15 cellular contexts compared by ENCODE assay signal in the genomic region with DNA sequence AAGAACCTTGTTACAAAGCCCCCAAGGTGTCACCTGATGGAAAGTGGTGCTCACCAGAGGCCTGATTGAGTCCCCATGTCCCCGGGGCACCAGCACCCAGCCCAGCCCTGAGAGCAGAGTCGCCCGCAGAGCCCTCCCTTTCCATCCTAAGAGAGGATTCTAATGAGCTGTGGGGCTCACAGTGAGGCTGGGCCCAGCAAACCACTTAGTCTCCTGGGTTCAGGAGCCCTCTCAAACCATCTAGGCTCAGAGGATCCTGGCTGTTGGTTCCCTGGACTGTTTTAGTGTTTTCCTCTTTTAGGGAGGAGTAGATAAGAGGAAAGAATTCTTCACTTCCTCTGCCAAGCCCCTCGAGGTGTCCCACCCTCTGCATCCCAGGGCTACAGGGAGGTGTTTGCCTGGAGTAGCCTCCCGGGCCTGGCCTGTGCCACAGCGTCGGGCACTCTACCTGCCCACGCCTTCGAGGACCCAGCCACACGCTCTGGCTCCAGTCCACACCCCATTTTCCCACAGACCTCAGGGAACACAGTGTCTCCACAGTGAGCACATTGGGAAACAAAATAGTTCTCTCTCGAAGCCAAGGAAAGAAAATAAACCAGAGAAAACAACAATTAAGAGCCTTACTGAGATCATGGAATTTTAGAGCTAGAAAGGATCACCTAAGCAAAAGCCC. TPM values are rescaled to one million over a fixed set of nuclear protein-coding genes. Genes with fewer than 3 reads are reported as not detected.
DNase-seq lines count a peak whose midpoint lies in the region; ATAC-seq, FAIRE-seq and TF ChIP-seq lines count a peak whose summit lies in the region.
"Had no signal": no experiment of that assay in that cellular context is flagged by ENCODE, and none has a peak within 500 bp of the region (broad histone marks: within the 10 kb centered on the region; RNA-seq: fewer than 3 reads in every experiment).

No MANE protein-coding gene starts in this region.

- no peak for FAIRE-seq in HTR-8/SVneo (lab: Jason Lieb, UNC)
- FAIRE-seq: GM18507, urothelium cell line had no signal

- 79% methylated on average over 11 of the region's 11 CpGs for WGBS in liver

- ATAC-seq in GM19324 (IDR thresholded peaks at IDR 0.05; ENCODE audit: low FRiP score, unreplicated experiment) = no peak
- ATAC-seq in HG02610 (IDR thresholded peaks at IDR 0.05; ENCODE audit: unreplicated experiment) = no peak

- H3K9me3 ChIP-seq in liver (ENCODE audit: control insufficient read depth in 4 of 4, low read length in 3 of 4) = no peaks in the 10 kb centered on the region

- no peak overlapping the region for H3K4me3 ChIP-seq in coronary artery
- H3K4me3 ChIP-seq in liver (ENCODE audit: low read depth in 1 of 3, low read length in 3 of 3) = no peak overlapping the region
- no peak overlapping the region for H3K4me3 ChIP-seq in skin epidermis
- H3K4me3 ChIP-seq: PC-9 had no signal

- no peak for TF ChIP-seq CTCF in RWPE1 (conservative IDR thresholded peaks at IDR 0.05; ENCODE audit: low read depth)
- no peak for TF ChIP-seq CTCF in coronary artery (IDR thresholded peaks at IDR 0.05)
- no peak for TF ChIP-seq CTCF in liver (IDR thresholded peaks at IDR 0.05; ENCODE audit: low read depth, low read length, missing input control)

- no peak for TF ChIP-seq RAD21 in liver (IDR thresholded peaks at IDR 0.05)

- H3K9ac ChIP-seq in liver (ENCODE audit: low read depth in 1 of 2, low read length in 2 of 2) = no peak overlapping the region

- DNase-seq in RWPE1 (ENCODE audit: low spot score) (no peak), coronary artery (ENCODE audit: low spot score) (peak; percentile 90), HTR-8/SVneo (ENCODE audit: insufficient read length, low spot score) (no peak), SW480 (ENCODE audit: low spot score) (no peak)
- DNase-seq: amniotic stem cell, NCI-H2171, occipital lobe, PC-9 had no signal

- no peaks in the 10 kb centered on the region for H3K4me1 ChIP-seq in liver (ENCODE audit: control insufficient read depth in 4 of 4, insufficient read depth in 4 of 4, low read length in 3 of 4)

- H3K27me3 ChIP-seq in liver (ENCODE audit: control insufficient read depth in 4 of 4, insufficient read depth in 4 of 4, low read length in 3 of 4) = no peaks in the 10 kb centered on the region

- peak overlapping the region; percentile 53 for H3K27ac ChIP-seq in RWPE1
- peak overlapping the region; percentile 86 to 88 for H3K27ac ChIP-seq in coronary artery
- no peak overlapping the region for H3K27ac ChIP-seq in liver (ENCODE audit: low read depth in 1 of 2, low read length in 2 of 2)
- peak overlapping the region in 11 of 21 experiments; percentile 9 to 80 (median 53) for H3K27ac ChIP-seq in skin epidermis
- H3K27ac ChIP-seq: epithelial cell of prostate, PC-9 had no signal

- CTCF ChIA-PET in RWPE1 (lab: Yijun Ruan, JAX) = interaction anchor here (0.7 kb wide), 1 partner anchor 94 kb away, joined by 3 read pairs; no protein-coding TSS in a partner anchor

- POLR2A ChIA-PET in RWPE1 (lab: Yijun Ruan, JAX; ENCODE audit: low non-redundant PET) = no interaction called here

- peaks cover 0 to 14% (median 6%) of the 10 kb centered on the region in 4 donors for H3K36me3 ChIP-seq in liver (ENCODE audit: control insufficient read depth in 4 of 4, insufficient read depth in 3 of 4, low read depth in 1 of 4, low read length in 3 of 4)

TF ChIP-seq in liver, 16 proteins besides CTCF, POLR2A, EP300 and RAD21:
- TF ChIP-seq SP1 (IDR thresholded peaks at IDR 0.05) (peak; percentile 54), EGR1 (IDR thresholded peaks at IDR 0.05; ENCODE audit: low read depth in 2 of 2) (no peak), FOXA1 (IDR thresholded peaks at IDR 0.05) (no peak), GABPA (IDR thresholded peaks at IDR 0.05 in 1 of 2, conservative IDR thresholded peaks at IDR 0.05 in 1 of 2) (no peak), HNF4G (IDR thresholded peaks at IDR 0.05) (no peak), HNF4A (conservative IDR thresholded peaks at IDR 0.05) (no peak)
TF ChIP-seq in liver: peak in this region for 1.

RNA-seq across cellular contexts. Expression of a gene that starts 34.4 kb away (rescaled TPM):
- 1 to 10 TPM; 6.5 to 6.8 TPM for total RNA-seq in liver
- 10 to 100 TPM; 11.8 to 15.5 TPM for polyA plus RNA-seq in liver

Comparison
In these comparisons a context has a peak if more than half of its experiments do, and no peak if none do; other contexts are left out.
1. H3K27ac ChIP-seq: peak in RWPE1 (single experiment), coronary artery (2 of 2) and skin epidermis (11 of 21); none in liver (0 of 2).